Comparison of ENCODE assay signal across 1 cellular context in genomic region chr7:73844131-73844547, GRCh38.
TF ChIP-seq lines count a peak whose summit lies in the region.

No MANE protein-coding gene starts in this region.

TF ChIP-seq in HEK293, 187 proteins besides CTCF, POLR2A, EP300 and RAD21 (continued from another document):
- no peak for TF ChIP-seq ZBTB11 (tag by site-specific recombination; conservative IDR thresholded peaks at IDR 0.05; ENCODE audit: low read depth)
- TF ChIP-seq ZNF701 (tag by site-specific recombination; IDR thresholded peaks at IDR 0.05), result no peak
- no peak for TF ChIP-seq ZNF394 (tag by site-specific recombination; IDR thresholded peaks at IDR 0.05; ENCODE audit: borderline replicate concordance)
- TF ChIP-seq ZNF214 (tag by site-specific recombination; IDR thresholded peaks at IDR 0.05; ENCODE audit: borderline replicate concordance), result no peak
- peak; percentile 70 for TF ChIP-seq GFI1B (tag by site-specific recombination; IDR thresholded peaks at IDR 0.05)
- TF ChIP-seq ZNF280C (tag by site-specific recombination; IDR thresholded peaks at IDR 0.05), result no peak
- no peak for TF ChIP-seq ZNF211 (tag by site-specific recombination; IDR thresholded peaks at IDR 0.05; ENCODE audit: low read depth)
- TF ChIP-seq ZNF37A (tag by site-specific recombination; IDR thresholded peaks at IDR 0.05), result no peak
- no peak for TF ChIP-seq ZNF639 (tag by site-specific recombination; IDR thresholded peaks at IDR 0.05)
- no peak for TF ChIP-seq ZNF626 (tag by site-specific recombination; IDR thresholded peaks at IDR 0.05)
- no peak for TF ChIP-seq WT1 (tag by site-specific recombination; IDR thresholded peaks at IDR 0.05)
- 0 out of 2 replicates have a peak, but pooled peaks have one; percentile 24 for TF ChIP-seq SP7 (tag by site-specific recombination; IDR thresholded peaks at IDR 0.05)
- no peak for TF ChIP-seq PATZ1 (tag by site-specific recombination; IDR thresholded peaks at IDR 0.05)
- no peak for TF ChIP-seq KLF10 (tag by site-specific recombination; IDR thresholded peaks at IDR 0.05)
- no peak for TF ChIP-seq KLF9 (tag by site-specific recombination; IDR thresholded peaks at IDR 0.05; ENCODE audit: low read depth)
